Comparison of ENCODE assay signal across 8 cellular contexts in genomic region chr16:424033-424622, GRCh38. TPM values are rescaled to one million over a fixed set of nuclear protein-coding genes. Genes with fewer than 3 reads are reported as not detected.
DNase-seq lines count a peak whose midpoint lies in the region; ATAC-seq and TF ChIP-seq lines count a peak whose summit lies in the region.

No MANE protein-coding gene starts in this region.

- ATAC-seq in activated naive CD4-positive, alpha-beta T cell treated with anti-CD3 and anti-CD28 coated beads, Interleukin-2, amount 50 U/mL, for 72 hours: no peak
- ATAC-seq in T-helper 17 cell: no peak
- ATAC-seq in naive thymus-derived CD4-positive, alpha-beta T cell: no peak
- ATAC-seq in HG03354 (IDR thresholded peaks at IDR 0.05; ENCODE audit: poor library complexity, severe bottlenecking, unreplicated experiment): no peak

- intact Hi-C loops in esophagus muscularis mucosa (cut with DNase I): loop anchor here (10.0 kb wide), 1 partner anchor 101 kb away; the partner anchor contains the start of gene CAPN15
- intact Hi-C loops in naive thymus-derived CD4-positive, alpha-beta T cell (cut with micrococcal nuclease): loop anchor here in 1 of 2 donors (2.0 kb wide), 1 partner anchor 21 kb away; no protein-coding TSS in a partner anchor

- peak overlapping the region; percentile 91 to 97 (median 94) for H3K27ac ChIP-seq in esophagus muscularis mucosa (replicated peaks in 1 of 4)
- H3K27ac ChIP-seq in naive thymus-derived CD4-positive, alpha-beta T cell (ENCODE audit: low read depth, low read length): no peak overlapping the region

- DNase-seq in activated naive CD4-positive, alpha-beta T cell treated with anti-CD3 and anti-CD28 coated beads, Interleukin-2, amount 10 ng/mL, durations not matched to agents 7 days and 5 days: no peak
- DNase-seq in activated naive CD4-positive, alpha-beta T cell treated with anti-CD3 and anti-CD28 coated beads, Interleukin-2, amount 50 U/mL, for 72 hours (ENCODE audit: low spot score in 2 of 2): no peak
- DNase-seq in T-helper 17 cell: no peak
- DNase-seq in esophagus muscularis mucosa (ENCODE audit: extremely low spot score): peak; percentile 94
- DNase-seq in naive thymus-derived CD4-positive, alpha-beta T cell: no peak
- DNase-seq in stimulated activated naive CD4-positive, alpha-beta T cell treated with Interleukin-2 at 50 U/mL for 16 hours (lab: John Stamatoyannopoulos, UW): no peak
- DNase-seq in activated CD4-positive, alpha-beta T cell treated with anti-CD3 and anti-CD28 coated beads for 1 hour: no peak

- peaks cover 30% of the 10 kb centered on the region for H3K4me1 Mint-ChIP-seq in activated naive CD4-positive, alpha-beta T cell treated with anti-CD3 and anti-CD28 coated beads, Interleukin-2, amount 10 ng/mL, durations not matched to agents 7 days and 5 days
- peaks cover 24% of the 10 kb centered on the region for H3K4me1 Mint-ChIP-seq in T-helper 17 cell
- H3K4me1 Mint-ChIP-seq in naive thymus-derived CD4-positive, alpha-beta T cell: peaks cover 21 to 35% (median 32%) of the 10 kb centered on the region in 7 donors

- H3K9me3 ChIP-seq in T-helper 17 cell (ENCODE audit: control insufficient read depth, low read length, poor library complexity, severe bottlenecking): no peaks in the 10 kb centered on the region
- no peaks in the 10 kb centered on the region for H3K9me3 ChIP-seq in esophagus muscularis mucosa
- no peaks in the 10 kb centered on the region for H3K9me3 ChIP-seq in naive thymus-derived CD4-positive, alpha-beta T cell (ENCODE audit: control insufficient read depth in 2 of 3, low read length in 3 of 3)

- H3K27me3 ChIP-seq in esophagus muscularis mucosa: no peaks in the 10 kb centered on the region
- H3K27me3 ChIP-seq in naive thymus-derived CD4-positive, alpha-beta T cell (ENCODE audit: control insufficient read depth in 2 of 2, insufficient read depth in 2 of 2, low read length in 2 of 2): no peaks in the 10 kb centered on the region

- H3K27ac Mint-ChIP-seq in activated naive CD4-positive, alpha-beta T cell treated with anti-CD3 and anti-CD28 coated beads, Interleukin-2, amount 10 ng/mL, durations not matched to agents 7 days and 5 days: no peak overlapping the region
- peak overlapping the region in 1 of 2 donors; percentile 60 for H3K27ac Mint-ChIP-seq in activated naive CD4-positive, alpha-beta T cell treated with anti-CD3 and anti-CD28 coated beads, Interleukin-2, amount 50 U/mL, for 72 hours
- H3K27ac Mint-ChIP-seq in T-helper 17 cell: peak overlapping the region; percentile 49
- peak overlapping the region in 6 of 9 donors; percentile 67 to 82 (median 75) for H3K27ac Mint-ChIP-seq in naive thymus-derived CD4-positive, alpha-beta T cell

- peak overlapping the region; percentile 82 for H3K4me3 Mint-ChIP-seq in activated naive CD4-positive, alpha-beta T cell treated with anti-CD3 and anti-CD28 coated beads, Interleukin-2, amount 10 ng/mL, durations not matched to agents 7 days and 5 days
- peak overlapping the region; percentile 88 for H3K4me3 Mint-ChIP-seq in T-helper 17 cell
- peak overlapping the region; percentile 68 to 92 (median 86) for H3K4me3 Mint-ChIP-seq in naive thymus-derived CD4-positive, alpha-beta T cell

- POLR2A ChIA-PET in naive thymus-derived CD4-positive, alpha-beta T cell (lab: Charles Lee): interaction anchor here (1.3 kb wide), 2 partner anchors 24 to 54 kb away, joined by 3 to 4 read pairs; partner anchors contain the start of gene MRPL28

- 28% methylated on average over 20 of the region's 20 CpGs for WGBS in esophagus muscularis mucosa

- no peaks in the 10 kb centered on the region for H3K36me3 Mint-ChIP-seq in activated naive CD4-positive, alpha-beta T cell treated with anti-CD3 and anti-CD28 coated beads, Interleukin-2, amount 10 ng/mL, durations not matched to agents 7 days and 5 days
- peaks cover 0 to 6% of the 10 kb centered on the region in 2 donors for H3K36me3 Mint-ChIP-seq in activated naive CD4-positive, alpha-beta T cell treated with anti-CD3 and anti-CD28 coated beads, Interleukin-2, amount 50 U/mL, for 72 hours
- no peaks in the 10 kb centered on the region for H3K36me3 Mint-ChIP-seq in T-helper 17 cell (ENCODE audit: low read depth)
- peaks cover 0 to 9% (median 0%) of the 10 kb centered on the region in 5 donors for H3K36me3 Mint-ChIP-seq in naive thymus-derived CD4-positive, alpha-beta T cell

- CTCF ChIA-PET in activated naive CD4-positive, alpha-beta T cell treated with anti-CD3 and anti-CD28 coated beads, Interleukin-2, amount 10 ng/mL, durations not matched to agents 7 days and 5 days (lab: Charles Lee): no interaction called here
- CTCF ChIA-PET in naive thymus-derived CD4-positive, alpha-beta T cell (lab: Charles Lee): no interaction called here

- H3K4me1 ChIP-seq in esophagus muscularis mucosa: peaks cover 26 to 54% (median 53%) of the 10 kb centered on the region in 4 donors
- H3K4me1 ChIP-seq in naive thymus-derived CD4-positive, alpha-beta T cell (ENCODE audit: control insufficient read depth in 2 of 2, insufficient read depth in 2 of 2, low read length in 2 of 2): peaks cover 10 to 17% of the 10 kb centered on the region in 2 donors

- no peak for TF ChIP-seq CTCF in esophagus muscularis mucosa (IDR thresholded peaks at IDR 0.05)

- peak; percentile 61 for TF ChIP-seq POLR2A in esophagus muscularis mucosa (IDR thresholded peaks at IDR 0.05; ENCODE audit: low read depth)

- H3K9me3 Mint-ChIP-seq in activated naive CD4-positive, alpha-beta T cell treated with anti-CD3 and anti-CD28 coated beads, Interleukin-2, amount 10 ng/mL, durations not matched to agents 7 days and 5 days: no peaks in the 10 kb centered on the region
- no peaks in the 10 kb centered on the region for H3K9me3 Mint-ChIP-seq in activated naive CD4-positive, alpha-beta T cell treated with anti-CD3 and anti-CD28 coated beads, Interleukin-2, amount 50 U/mL, for 72 hours
- H3K9me3 Mint-ChIP-seq in naive thymus-derived CD4-positive, alpha-beta T cell: peaks cover 0 to 3% (median 0%) of the 10 kb centered on the region in 11 donors

- TF ChIP-seq EP300 in esophagus muscularis mucosa (IDR thresholded peaks at IDR 0.05): no peak

- peak overlapping the region; percentile 80 to 87 (median 82) for H3K4me3 ChIP-seq in esophagus muscularis mucosa
- no peak overlapping the region for H3K4me3 ChIP-seq in naive thymus-derived CD4-positive, alpha-beta T cell (ENCODE audit: low read length)

- peaks cover 50% of the 10 kb centered on the region for H3K27me3 Mint-ChIP-seq in activated naive CD4-positive, alpha-beta T cell treated with anti-CD3 and anti-CD28 coated beads, Interleukin-2, amount 10 ng/mL, durations not matched to agents 7 days and 5 days
- H3K27me3 Mint-ChIP-seq in T-helper 17 cell: no peaks in the 10 kb centered on the region
- H3K27me3 Mint-ChIP-seq in naive thymus-derived CD4-positive, alpha-beta T cell: peaks cover 0 to 18% (median 0%) of the 10 kb centered on the region in 5 donors

- peaks cover 0 to 2% (median 0%) of the 10 kb centered on the region in 4 donors for H3K36me3 ChIP-seq in esophagus muscularis mucosa
- H3K36me3 ChIP-seq in naive thymus-derived CD4-positive, alpha-beta T cell (ENCODE audit: control insufficient read depth in 2 of 3, insufficient read depth in 3 of 3, low read length in 3 of 3): no peaks in the 10 kb centered on the region

RNA-seq across cellular contexts. Expression of gene RAB11FIP3, which starts 1.3 kb away (rescaled TPM):
- total RNA-seq in activated naive CD4-positive, alpha-beta T cell treated with anti-CD3 and anti-CD28 coated beads, Interleukin-2, amount 50 U/mL, for 72 hours: 10 to 100 TPM; 18.6 to 32.0 TPM
- 10 to 100 TPM; 39.9 to 45.1 TPM for total RNA-seq in T-helper 17 cell
- 10 to 100 TPM; 50.3 to 77.9 (median 58.8) TPM for total RNA-seq in esophagus muscularis mucosa
- 10 to 100 TPM; 37.9 to 53.0 (median 45.5) TPM for total RNA-seq in naive thymus-derived CD4-positive, alpha-beta T cell
- 1 to 10 TPM in 1 of 2 donors, under 1 TPM in 1; 0.71 to 4.0 TPM for polyA plus RNA-seq in naive thymus-derived CD4-positive, alpha-beta T cell

RNA-seq across cellular contexts. Expression of gene DECR2, which starts 22.4 kb away (rescaled TPM):
- total RNA-seq in activated naive CD4-positive, alpha-beta T cell treated with anti-CD3 and anti-CD28 coated beads, Interleukin-2, amount 50 U/mL, for 72 hours: 10 to 100 TPM; 12.6 to 14.6 TPM
- total RNA-seq in T-helper 17 cell (1 to 10 TPM; 7.5 to 9.0 TPM), esophagus muscularis mucosa (10 to 100 TPM; 11.8 to 18.3 (median 17.4) TPM)
- total RNA-seq in naive thymus-derived CD4-positive, alpha-beta T cell: 10 to 100 TPM in 3 of 5 experiments, 1 to 10 TPM in 2; 7.9 to 13.8 (median 11.6) TPM
- 1 to 10 TPM; 7.8 to 7.9 TPM for polyA plus RNA-seq in naive thymus-derived CD4-positive, alpha-beta T cell

RNA-seq across cellular contexts. Expression of gene NME4, which starts 27.1 kb away (rescaled TPM):
- 10 to 100 TPM; 15.6 to 58.4 TPM for total RNA-seq in activated naive CD4-positive, alpha-beta T cell treated with anti-CD3 and anti-CD28 coated beads, Interleukin-2, amount 50 U/mL, for 72 hours
- total RNA-seq in T-helper 17 cell (10 to 100 TPM; 31.9 to 39.8 TPM), esophagus muscularis mucosa (100 to 1,000 TPM; 114 to 158 (median 124) TPM)
- 10 to 100 TPM; 40.2 to 58.1 (median 42.9) TPM for total RNA-seq in naive thymus-derived CD4-positive, alpha-beta T cell
- polyA plus RNA-seq in naive thymus-derived CD4-positive, alpha-beta T cell: 10 to 100 TPM; 76.7 to 88.6 TPM

RNA-seq across cellular contexts. Expression of gene PGAP6, which starts 42.4 kb away (rescaled TPM):
- total RNA-seq in activated naive CD4-positive, alpha-beta T cell treated with anti-CD3 and anti-CD28 coated beads, Interleukin-2, amount 50 U/mL, for 72 hours: 10 to 100 TPM; 18.5 to 46.1 TPM
- total RNA-seq in T-helper 17 cell: 100 to 1,000 TPM in 1 of 2 donors, 10 to 100 TPM in 1; 39.7 to 106 TPM
- total RNA-seq in esophagus muscularis mucosa: 10 to 100 TPM; 32.8 to 53.5 (median 46.3) TPM
- 100 to 1,000 TPM in 1 of 5 experiments, 10 to 100 TPM in 4; 32.2 to 107 (median 89.4) TPM for total RNA-seq in naive thymus-derived CD4-positive, alpha-beta T cell
- 10 to 100 TPM; 17.0 to 52.4 TPM for polyA plus RNA-seq in naive thymus-derived CD4-positive, alpha-beta T cell

RNA-seq across cellular contexts. Expression of gene MRPL28, which starts 53.8 kb away (rescaled TPM):
- total RNA-seq in activated naive CD4-positive, alpha-beta T cell treated with anti-CD3 and anti-CD28 coated beads, Interleukin-2, amount 50 U/mL, for 72 hours: 10 to 100 TPM; 77.9 to 97.7 TPM
- total RNA-seq in T-helper 17 cell (10 to 100 TPM; 25.2 to 25.9 TPM), esophagus muscularis mucosa (10 to 100 TPM; 53.6 to 93.8 (median 69.5) TPM)
- total RNA-seq in naive thymus-derived CD4-positive, alpha-beta T cell: 10 to 100 TPM; 21.9 to 86.2 (median 26.5) TPM
- polyA plus RNA-seq in naive thymus-derived CD4-positive, alpha-beta T cell: 10 to 100 TPM; 44.1 to 71.7 TPM
